Comparison of ENCODE assay signal across 8 cellular contexts in genomic region chr19:4791183-4792018, GRCh38. TPM values are rescaled to one million over a fixed set of nuclear protein-coding genes. Genes with fewer than 3 reads are reported as not detected.
A peak's percentile ranks its signal among the peaks of the same experiment; 100 is the strongest.
DNase-seq lines count a peak whose midpoint lies in the region; TF ChIP-seq lines count a peak whose summit lies in the region.

A gene with protein sequence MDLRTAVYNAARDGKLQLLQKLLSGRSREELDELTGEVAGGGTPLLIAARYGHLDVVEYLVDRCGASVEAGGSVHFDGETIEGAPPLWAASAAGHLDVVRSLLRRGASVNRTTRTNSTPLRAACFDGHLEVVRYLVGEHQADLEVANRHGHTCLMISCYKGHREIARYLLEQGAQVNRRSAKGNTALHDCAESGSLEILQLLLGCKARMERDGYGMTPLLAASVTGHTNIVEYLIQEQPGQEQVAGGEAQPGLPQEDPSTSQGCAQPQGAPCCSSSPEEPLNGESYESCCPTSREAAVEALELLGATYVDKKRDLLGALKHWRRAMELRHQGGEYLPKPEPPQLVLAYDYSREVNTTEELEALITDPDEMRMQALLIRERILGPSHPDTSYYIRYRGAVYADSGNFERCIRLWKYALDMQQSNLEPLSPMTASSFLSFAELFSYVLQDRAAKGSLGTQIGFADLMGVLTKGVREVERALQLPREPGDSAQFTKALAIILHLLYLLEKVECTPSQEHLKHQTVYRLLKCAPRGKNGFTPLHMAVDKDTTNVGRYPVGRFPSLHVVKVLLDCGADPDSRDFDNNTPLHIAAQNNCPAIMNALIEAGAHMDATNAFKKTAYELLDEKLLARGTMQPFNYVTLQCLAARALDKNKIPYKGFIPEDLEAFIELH (plus strand): TSS chr19:4791734. CDS start chr19:4791855, 121 bp downstream.

- in situ Hi-C loops in HAP-1 (cut with MboI; ENCODE audit: low sequenced_read_pairs): loop anchor here (5.0 kb wide), 1 partner anchor 59 kb away; no protein-coding TSS in a partner anchor

- peak within 1 kb of the TSS; percentile 78 to 84 (median 82) for H3K4me3 Mint-ChIP-seq in nephron
- H3K4me3 Mint-ChIP-seq in stimulated activated naive CD8-positive, alpha-beta T cell treated with anti-CD3 and anti-CD28 coated beads, Interleukin-15, Interleukin-2, amounts not matched to agents 100 ng/mL and 50 ng/mL, for 24 hours: peak within 1 kb of the TSS; percentile 91

- no peaks in the 10 kb centered on the region for H3K9me3 Mint-ChIP-seq in nephron
- no peaks in the 10 kb centered on the region for H3K9me3 Mint-ChIP-seq in stimulated activated naive CD8-positive, alpha-beta T cell treated with anti-CD3 and anti-CD28 coated beads, Interleukin-15, Interleukin-2, amounts not matched to agents 100 ng/mL and 50 ng/mL, for 24 hours

- peaks cover 18% of the 10 kb centered on the region for H3K36me3 ChIP-seq in HAP-1 (replicated peaks)
- H3K36me3 ChIP-seq in MG63: peaks cover 7% of the 10 kb centered on the region; the same call in 1 of the 2 replicates

- H3K9me3 ChIP-seq in HAP-1: no peaks in the 10 kb centered on the region
- no peaks in the 10 kb centered on the region for H3K9me3 ChIP-seq in MG63

- DNase-seq in GDM1 (lab: John Stamatoyannopoulos, UW) (peak; percentile 100), HAP-1 (ENCODE audit: low spot score in 2 of 2) (peak; percentile 98 to 100), MG63 (peak; percentile 98), SHP77 treated with DMSO at 0.1 percent for 48 hours (lab: John Stamatoyannopoulos, UW) (peak; percentile 100), fibroblast of the aortic adventitia (ENCODE audit: low read depth) (peak; percentile 100)
- peak; percentile 100 for DNase-seq in activated effector memory CD4-positive, alpha-beta T cell treated with anti-CD3 and anti-CD28 coated beads, Interleukin-2, amount 50 U/mL, for 16 hours

- H3K27me3 ChIP-seq in HAP-1 (ENCODE audit: low read depth) (no peaks in the 10 kb centered on the region), MG63 (no peaks in the 10 kb centered on the region)

- H3K36me3 Mint-ChIP-seq in nephron (ENCODE audit: low read depth): peaks cover 16% of the 10 kb centered on the region
- peaks cover 32% of the 10 kb centered on the region for H3K36me3 Mint-ChIP-seq in stimulated activated naive CD8-positive, alpha-beta T cell treated with anti-CD3 and anti-CD28 coated beads, Interleukin-15, Interleukin-2, amounts not matched to agents 100 ng/mL and 50 ng/mL, for 24 hours (ENCODE audit: low read depth)

- H3K4me1 ChIP-seq in HAP-1: no peaks in the 10 kb centered on the region; the same call in 1 of the 2 replicates

- H3K27ac Mint-ChIP-seq in nephron: peak within 1 kb of the TSS in 2 of 3 experiments; percentile 30 to 82
- H3K27ac Mint-ChIP-seq in stimulated activated naive CD8-positive, alpha-beta T cell treated with anti-CD3 and anti-CD28 coated beads, Interleukin-15, Interleukin-2, amounts not matched to agents 100 ng/mL and 50 ng/mL, for 24 hours: peak within 1 kb of the TSS; percentile 91

- TF ChIP-seq CTCF in fibroblast of the aortic adventitia (IDR thresholded peaks at IDR 0.05; ENCODE audit: insufficient read depth, low read length): peak; percentile 98
- peak; percentile 97 to 99 (median 98) for TF ChIP-seq CTCF in nephron (IDR thresholded peaks at IDR 0.05; ENCODE audit: unreplicated experiment in 3 of 3)

- H3K27me3 Mint-ChIP-seq in nephron (ENCODE audit: low read depth): peaks cover 4% of the 10 kb centered on the region
- H3K27me3 Mint-ChIP-seq in stimulated activated naive CD8-positive, alpha-beta T cell treated with anti-CD3 and anti-CD28 coated beads, Interleukin-15, Interleukin-2, amounts not matched to agents 100 ng/mL and 50 ng/mL, for 24 hours: no peaks in the 10 kb centered on the region

- H3K4me3 ChIP-seq in HAP-1: peak within 1 kb of the TSS; percentile 97
- H3K4me3 ChIP-seq in MG63: peak within 1 kb of the TSS; percentile 96
- peak within 1 kb of the TSS; percentile 77 for H3K4me3 ChIP-seq in fibroblast of the aortic adventitia (ENCODE audit: low read depth, low read length)

- H3K4me1 Mint-ChIP-seq in nephron: peaks cover under 1% of the 10 kb centered on the region
- peaks cover 35% of the 10 kb centered on the region for H3K4me1 Mint-ChIP-seq in stimulated activated naive CD8-positive, alpha-beta T cell treated with anti-CD3 and anti-CD28 coated beads, Interleukin-15, Interleukin-2, amounts not matched to agents 100 ng/mL and 50 ng/mL, for 24 hours (ENCODE audit: low read depth)

RNA-seq across cellular contexts. Expression of the gene that starts here (rescaled TPM):
- total RNA-seq in MG63 (2014; rRNA removed; shearing (Covaris generic); ENCODE audit: low replicate concordance): 7.2 and 9.2 TPM in 2 replicates
- 5.8 and 8.8 TPM in 2 replicates for total RNA-seq in fibroblast of the aortic adventitia (ENCODE audit: low replicate concordance)

Comparison
In these comparisons a context has a peak if more than half of its experiments do, and no peak if none do; other contexts are left out.
1. Peak in every context shown above with its lines: DNase-seq and H3K4me3 ChIP-seq.